8 cellular contexts compared by ENCODE assay signal in the genomic region with DNA sequence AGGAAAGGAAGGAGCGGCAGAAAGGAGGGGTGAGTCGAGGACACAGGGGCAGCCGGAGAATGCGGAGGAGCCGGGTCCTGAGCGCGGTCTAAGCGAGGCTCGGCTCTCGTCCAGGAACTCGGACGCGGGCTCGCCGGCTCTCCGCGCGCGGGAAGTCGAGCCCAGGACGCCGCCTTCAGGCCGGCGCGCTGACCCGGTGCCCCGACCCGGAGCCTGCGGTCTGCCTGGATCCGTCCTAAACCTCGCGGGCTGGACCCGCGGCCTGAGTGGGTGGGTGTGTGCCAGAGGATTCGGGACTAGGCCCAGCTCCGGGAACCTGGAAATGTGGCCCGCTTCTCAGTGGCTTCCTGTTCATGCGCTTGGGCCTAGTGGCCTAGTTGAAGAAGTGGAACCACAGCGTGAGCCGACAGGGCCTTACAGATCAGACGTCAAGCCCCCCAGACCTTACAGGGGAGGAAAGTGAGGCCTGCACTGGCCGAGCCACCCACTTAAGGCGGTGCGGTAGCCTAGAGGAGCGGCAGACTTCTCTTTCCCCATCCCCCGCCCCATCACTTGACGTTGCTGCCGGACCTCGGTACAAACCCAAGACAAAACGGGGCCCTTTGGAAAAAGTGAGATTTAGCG. TPM values are rescaled to one million over a fixed set of nuclear protein-coding genes. Genes with fewer than 3 reads are reported as not detected.
DNase-seq lines count a peak whose midpoint lies in the region; ATAC-seq and TF ChIP-seq lines count a peak whose summit lies in the region.

No MANE protein-coding gene starts in this region.

- no peaks in the 10 kb centered on the region for H3K9me3 ChIP-seq in left lung

- peak; percentile 78 for ATAC-seq in left lung
- ATAC-seq in stimulated activated naive CD8-positive, alpha-beta T cell treated with anti-CD3 and anti-CD28 coated beads, Interleukin-15, amount 100 ng/mL, for 72 hours: peak; percentile 7

- H3K4me3 ChIP-seq in GM08714 (ENCODE audit: low read length) (peak overlapping the region; percentile 94), H7 (ENCODE audit: insufficient read depth, low read depth, low read length) (peak overlapping the region; percentile 62), left lung (peak overlapping the region; percentile 90 to 97)

- no peak for TF ChIP-seq CTCF in left lung (IDR thresholded peaks at IDR 0.05)

- H3K27me3 ChIP-seq in H7 (ENCODE audit: control insufficient read depth, insufficient read depth, low read length): peaks cover 75% of the 10 kb centered on the region
- peaks cover 17 to 79% of the 10 kb centered on the region in 2 donors for H3K27me3 ChIP-seq in left lung

- intact Hi-C loops in left lung (cut with DNase I): no loop called here

- peaks cover 22% of the 10 kb centered on the region for H3K4me1 Mint-ChIP-seq in stimulated activated naive CD8-positive, alpha-beta T cell treated with anti-CD3 and anti-CD28 coated beads, Interleukin-15, amount 100 ng/mL, for 72 hours

- peak overlapping the region in 1 of 2 donors; percentile 97 for H3K27ac Mint-ChIP-seq in stimulated activated naive CD8-positive, alpha-beta T cell treated with anti-CD3 and anti-CD28 coated beads, Interleukin-15, amount 100 ng/mL, for 72 hours

- H3K4me3 Mint-ChIP-seq in stimulated activated naive CD8-positive, alpha-beta T cell treated with anti-CD3 and anti-CD28 coated beads, Interleukin-15, amount 100 ng/mL, for 72 hours: peak overlapping the region; percentile 93 to 94

- H3K27ac ChIP-seq in cingulate gyrus (ENCODE audit: low read depth, low read length): peak overlapping the region; percentile 39
- peak overlapping the region in 1 of 2 donors; percentile 94 for H3K27ac ChIP-seq in left lung

- DNase-seq in H7: peak; percentile 39
- peak; percentile 63 for DNase-seq in OCI-M1 (lab: John Stamatoyannopoulos, UW)
- DNase-seq in left lung: peak; percentile 67 to 91
- no peak for DNase-seq in stimulated activated naive CD8-positive, alpha-beta T cell treated with anti-CD3 and anti-CD28 coated beads, Interleukin-15, amount 100 ng/mL, for 72 hours
- no peak for DNase-seq in kidney glomerular epithelial cell (lab: John Stamatoyannopoulos, UW)
- no peak for DNase-seq in stimulated activated CD4-positive, alpha-beta T cell treated with anti-CD3 and anti-CD28 coated beads, Interleukin-12 subunit alpha, Interleukin-12 subunit beta, amount 100 ng/mL, for 4 hours

- H3K36me3 ChIP-seq in H7 (replicated peaks; ENCODE audit: control insufficient read depth, insufficient read depth, low read length): no peaks in the 10 kb centered on the region
- H3K36me3 ChIP-seq in left lung: no peaks in the 10 kb centered on the region

- peaks cover 78% of the 10 kb centered on the region for H3K27me3 Mint-ChIP-seq in stimulated activated naive CD8-positive, alpha-beta T cell treated with anti-CD3 and anti-CD28 coated beads, Interleukin-15, amount 100 ng/mL, for 72 hours

- H3K4me1 ChIP-seq in left lung: peaks cover 4 to 17% of the 10 kb centered on the region in 2 donors

- H3K9me3 Mint-ChIP-seq in stimulated activated naive CD8-positive, alpha-beta T cell treated with anti-CD3 and anti-CD28 coated beads, Interleukin-15, amount 100 ng/mL, for 72 hours: no peaks in the 10 kb centered on the region

RNA-seq across cellular contexts. Expression of a gene that starts 1.2 kb away (rescaled TPM):
- total RNA-seq in H7 (2014; rRNA removed; shearing (Covaris generic)): 0.07 TPM in 1 of 2 replicates, not detected in the other
- 1 to 10 TPM in 1 of 2 donors, under 1 TPM in 1; 0.58 to 1.6 TPM for total RNA-seq in left lung

RNA-seq across cellular contexts. Expression of a gene that starts 1.6 kb away (rescaled TPM):
- total RNA-seq in H7 (2014; rRNA removed; shearing (Covaris generic)): not detected in 2 replicates
- 1 to 10 TPM; 1.2 to 1.6 TPM for total RNA-seq in left lung

RNA-seq across cellular contexts. Expression of a gene that starts 13.3 kb away (rescaled TPM):
- total RNA-seq in H7 (2014; rRNA removed; shearing (Covaris generic)): 0.76 TPM in 1 of 2 replicates, not detected in the other
- 10 to 100 TPM; 17.0 to 75.6 TPM for total RNA-seq in left lung

Comparison
In these comparisons a context has a peak if more than half of its experiments do, and no peak if none do; other contexts are left out.
1. DNase-seq: peak in H7 (single experiment), OCI-M1 (single experiment) and left lung (2 of 2); none in stimulated activated naive CD8-positive, alpha-beta T cell treated with anti-CD3 and anti-CD28 coated beads, Interleukin-15, amount 100 ng/mL, for 72 hours (0 of 2), kidney glomerular epithelial cell (single experiment) and stimulated activated CD4-positive, alpha-beta T cell treated with anti-CD3 and anti-CD28 coated beads, Interleukin-12 subunit alpha, Interleukin-12 subunit beta, amount 100 ng/mL, for 4 hours (single experiment).
2. RNA of a gene that starts 13.3 kb away (total RNA-seq): 17.0 to 75.6 TPM in left lung; 0.76 TPM in H7; every median in the first group is over 10 times any median in the second.
3. Peak in every context shown above with its lines, with median percentiles within 50 percentile points of each other: H3K4me3 ChIP-seq.